27 cellular contexts compared by ENCODE assay signal in genomic region chr1:30484668-30485067, GRCh38.
"Had no signal": no experiment of that assay in that cellular context is flagged by ENCODE, and none has a peak within 500 bp of the region (broad histone marks: within the 10 kb centered on the region; RNA-seq: fewer than 3 reads in every experiment).

No MANE protein-coding gene starts in this region.

- DNase-seq: heart right ventricle; islet precursor cell; left ventricle myocardium inferior; mesendoderm; midbrain; mucosa of descending colon; naive thymus-derived CD8-positive, alpha-beta T cell; nucleus accumbens; pancreas; posterior cingulate gyrus; psoas muscle; right lobe of liver; small intestine; spleen; stimulated activated CD4-positive, alpha-beta T cell treated with anti-CD3 and anti-CD28 coated beads, Interleukin-4, amount 100 ng/mL, for 24 hours; stimulated activated naive CD4-positive, alpha-beta T cell; trophoblast cell; uterus had no signal

- H3K4me3 Mint-ChIP-seq: naive thymus-derived CD8-positive, alpha-beta T cell; nephron; neural crest cell; stimulated activated effector memory CD8-positive, alpha-beta T cell treated with anti-CD3 and anti-CD28 coated beads, Interleukin-12 subunit alpha, Interleukin-12 subunit beta, amount 100 ng/mL, for 72 hours; stimulated activated naive CD8-positive, alpha-beta T cell treated with anti-CD3 and anti-CD28 coated beads, Interleukin-15, Interleukin-2, amounts not matched to agents 100 ng/mL and 50 ng/mL, for 24 hours had no signal

- H3K9me3 ChIP-seq: pancreas, right lobe of liver, uterus had no signal

- H3K27me3 ChIP-seq: hepatocyte, pancreas, right lobe of liver, uterus had no signal

- H3K36me3 Mint-ChIP-seq: stimulated activated effector memory CD8-positive, alpha-beta T cell treated with anti-CD3 and anti-CD28 coated beads, Interleukin-12 subunit alpha, Interleukin-12 subunit beta, amount 100 ng/mL, for 72 hours had no signal

- ATAC-seq: heart right ventricle; mucosa of descending colon; naive thymus-derived CD8-positive, alpha-beta T cell; pancreas; psoas muscle; right lobe of liver; stimulated activated effector memory CD8-positive, alpha-beta T cell treated with anti-CD3 and anti-CD28 coated beads, Interleukin-12 subunit alpha, Interleukin-12 subunit beta, amount 100 ng/mL, for 72 hours had no signal

- H3K4me1 Mint-ChIP-seq: naive thymus-derived CD8-positive, alpha-beta T cell; nephron; neural crest cell; stimulated activated effector memory CD8-positive, alpha-beta T cell treated with anti-CD3 and anti-CD28 coated beads, Interleukin-12 subunit alpha, Interleukin-12 subunit beta, amount 100 ng/mL, for 72 hours had no signal

- H3K27ac ChIP-seq: heart right ventricle, hepatocyte, left ventricle myocardium inferior, pancreas, psoas muscle, right lobe of liver, spleen, suprapubic skin, thoracic aorta, tibial artery, uterus had no signal

- H3K4me3 ChIP-seq: heart right ventricle, hepatocyte, left ventricle myocardium inferior, lung, mucosa of descending colon, pancreas, psoas muscle, right lobe of liver, spleen, suprapubic skin, thoracic aorta, tibial artery, uterus had no signal

- H3K36me3 ChIP-seq: heart right ventricle, left ventricle myocardium inferior, pancreas, right lobe of liver, spleen, suprapubic skin, thoracic aorta, tibial artery, uterus had no signal

- H3K27ac Mint-ChIP-seq: naive thymus-derived CD8-positive, alpha-beta T cell; nephron; stimulated activated effector memory CD8-positive, alpha-beta T cell treated with anti-CD3 and anti-CD28 coated beads, Interleukin-12 subunit alpha, Interleukin-12 subunit beta, amount 100 ng/mL, for 72 hours; stimulated activated naive CD8-positive, alpha-beta T cell treated with anti-CD3 and anti-CD28 coated beads, Interleukin-15, Interleukin-2, amounts not matched to agents 100 ng/mL and 50 ng/mL, for 24 hours had no signal

- H3K4me1 ChIP-seq: heart right ventricle, left ventricle myocardium inferior, pancreas, psoas muscle, right lobe of liver, spleen, suprapubic skin, tibial artery, uterus had no signal
